Comparison of ENCODE assay signal across 8 cellular contexts in the genomic region with DNA sequence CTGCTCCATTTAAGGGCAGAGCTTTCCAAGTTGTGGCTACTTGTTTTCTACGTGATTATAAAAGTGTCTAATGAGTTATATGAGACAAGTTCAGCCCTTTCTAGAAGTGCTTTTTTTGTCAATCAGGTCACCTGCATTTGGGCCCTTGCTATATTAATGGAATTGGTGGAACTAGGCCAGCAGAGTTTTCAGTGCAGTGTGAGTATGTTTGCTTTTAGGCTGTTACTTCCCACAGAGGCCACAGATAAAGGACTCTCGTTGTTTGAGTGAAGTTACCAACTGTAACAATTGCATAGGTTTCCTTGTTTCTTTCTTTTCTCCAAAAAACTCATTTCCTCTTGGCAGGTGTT. TPM values are rescaled to one million over a fixed set of nuclear protein-coding genes. Genes with fewer than 3 reads are reported as not detected.
DNase-seq lines count a peak whose midpoint lies in the region; ATAC-seq, FAIRE-seq and TF ChIP-seq lines count a peak whose summit lies in the region.

No MANE protein-coding gene starts in this region.

- TF ChIP-seq RAD21 in K562 (CRISPR knock-in tag; conservative IDR thresholded peaks at IDR 0.05 in 1 of 2, IDR thresholded peaks at IDR 0.05 in 1 of 2): no peak

- FAIRE-seq in K562 (lab: Jason Lieb, UNC): peak; percentile 55

- TF ChIP-seq CTCF in Calu3 (IDR thresholded peaks at IDR 0.05; ENCODE audit: unreplicated experiment) (no peak), K562 (IDR thresholded peaks at IDR 0.05 in 2 of 3, conservative IDR thresholded peaks at IDR 0.05 in 1 of 3; ENCODE audit: insufficient read depth in 2 of 3, low read depth in 1 of 3, low read length in 3 of 3) (no peak), nephron (IDR thresholded peaks at IDR 0.05; ENCODE audit: unreplicated experiment in 3 of 3) (no peak), PC-9 (conservative IDR thresholded peaks at IDR 0.05) (no peak)

- no peaks in the 10 kb centered on the region for H3K9me3 ChIP-seq in K562 (replicated peaks; ENCODE audit: control insufficient read depth, insufficient read depth, low read depth, low read length)
- H3K9me3 ChIP-seq in PC-9 (ENCODE audit: insufficient read depth, low read depth): no peaks in the 10 kb centered on the region

- H3K4me2 ChIP-seq in K562 (ENCODE audit: insufficient read depth, low read length) (peak overlapping the region; percentile 93), PC-9 (no peak overlapping the region)

- H3K4me1 ChIP-seq in K562 (replicated peaks in 1 of 2; ENCODE audit: control insufficient read depth in 2 of 2, insufficient read depth in 2 of 2, low read length in 2 of 2) (peaks cover 40 to 65% of the 10 kb centered on the region in 2 experiments), PC-9 (replicated peaks; ENCODE audit: insufficient read depth) (no peaks in the 10 kb centered on the region)

- H3K4me3 ChIP-seq in K562 (peak overlapping the region; percentile 29), PC-9 (no peak overlapping the region)

- H4K20me1 ChIP-seq in K562 (replicated peaks; ENCODE audit: control insufficient read depth, insufficient read depth, low read length) (no peaks in the 10 kb centered on the region), PC-9 (ENCODE audit: insufficient read depth) (no peaks in the 10 kb centered on the region)

- no peaks in the 10 kb centered on the region for H3K9me1 ChIP-seq in K562 (ENCODE audit: control insufficient read depth, insufficient read depth, low read length)

- no peak; the same call in 1 of the 2 replicates for TF ChIP-seq EP300 in K562 (IDR thresholded peaks at IDR 0.05; ENCODE audit: low read length)

- H3K4me1 Mint-ChIP-seq in Calu3 (ENCODE audit: low read depth, unreplicated experiment) (peaks cover 55% of the 10 kb centered on the region), nephron (peaks cover 37% of the 10 kb centered on the region)

- H3K27ac Mint-ChIP-seq in Calu3 (ENCODE audit: unreplicated experiment) (peak overlapping the region; percentile 42), nephron (peak overlapping the region; percentile 41 to 65 (median 47))

- peak overlapping the region; percentile 83 to 88; a peak in 3 of 4 replicates for H3K9ac ChIP-seq in K562 (ENCODE audit: insufficient read depth in 1 of 2, low read depth in 2 of 2, low read length in 2 of 2)

- H3K27me3 Mint-ChIP-seq in Calu3 (ENCODE audit: unreplicated experiment): no peaks in the 10 kb centered on the region
- H3K27me3 Mint-ChIP-seq in nephron (ENCODE audit: low read depth): no peaks in the 10 kb centered on the region

- H3K36me3 Mint-ChIP-seq in Calu3 (ENCODE audit: insufficient read depth, unreplicated experiment) (no peaks in the 10 kb centered on the region), nephron (ENCODE audit: low read depth) (peaks cover 8% of the 10 kb centered on the region)

- TF ChIP-seq POLR2A in K562 (conservative IDR thresholded peaks at IDR 0.05): no peak

- DNase-seq in Calu3: peak; percentile 26
- peak; percentile 48 for DNase-seq in NCI-H2029 (lab: John Stamatoyannopoulos, UW)
- peak in 1 of 4 experiments; percentile 69 for DNase-seq in K562 (ENCODE audit: extremely low read depth in 1 of 4, low spot score in 3 of 4)
- no peak for DNase-seq in NOMO-1 treated with dmso at 0.1 percent for 144 hours (lab: John Stamatoyannopoulos, UW; ENCODE audit: unreplicated experiment)
- DNase-seq in dermis blood vessel endothelial cell: no peak
- DNase-seq in PC-9: no peak
- no peak for DNase-seq in retina

- H3K79me2 ChIP-seq in K562 (ENCODE audit: control insufficient read depth, insufficient read depth, low read length) (peaks cover 98% of the 10 kb centered on the region), PC-9 (ENCODE audit: low read depth) (peaks cover 19% of the 10 kb centered on the region; the same call in 1 of the 2 replicates)

- peaks cover 36% of the 10 kb centered on the region for H3K36me3 ChIP-seq in K562 (ENCODE audit: control insufficient read depth, insufficient read depth, low read length)
- H3K36me3 ChIP-seq in PC-9 (ENCODE audit: low read depth): no peaks in the 10 kb centered on the region

- H3K9me3 Mint-ChIP-seq in Calu3 (ENCODE audit: low read depth, unreplicated experiment): no peaks in the 10 kb centered on the region
- no peaks in the 10 kb centered on the region for H3K9me3 Mint-ChIP-seq in nephron

- H2AFZ ChIP-seq in K562 (ENCODE audit: low read depth, low read length) (no peak overlapping the region), PC-9 (no peak overlapping the region)

- intact Hi-C loops in Calu3 (cut with micrococcal nuclease; ENCODE audit: unreplicated experiment) (no loop called here), K562 (cut with micrococcal nuclease) (loop anchor here (2.0 kb wide), 1 partner anchor 16 kb away; no protein-coding TSS in a partner anchor), PC-9 (cut with micrococcal nuclease; ENCODE audit: unreplicated experiment) (no loop called here)

- BruUV-seq in Calu3 (replicated peaks; lab: Mats Ljungman, UMichigan) (no TSS peak), K562 (replicated peaks; lab: Mats Ljungman, UMichigan) (no TSS peak), PC-9 (replicated peaks; lab: Mats Ljungman, UMichigan) (no TSS peak)

- H3K27ac ChIP-seq in K562 (ENCODE audit: extremely low read depth, low read depth, low read length) (peak overlapping the region; percentile 95), PC-9 (no peak overlapping the region)

- H3K27me3 ChIP-seq in K562 (ENCODE audit: control insufficient read depth in 2 of 2, insufficient read depth in 2 of 2, low read length in 2 of 2) (no peaks in the 10 kb centered on the region), PC-9 (ENCODE audit: insufficient read depth, low read depth) (no peaks in the 10 kb centered on the region)

- no peaks in the 10 kb centered on the region for H3F3A ChIP-seq in PC-9 (ENCODE audit: insufficient read depth, low read depth)

- no peaks in the 10 kb centered on the region for H3K9me2 ChIP-seq in PC-9 (ENCODE audit: insufficient read depth)

- ATAC-seq in K562: peak; percentile 50

- POLR2A ChIA-PET in K562 (lab: Yijun Ruan, JAX) (interaction anchor here (1.0 to 7.7 kb wide), 5 partner anchors 9 to 163 kb away, joined by 3 to 61 read pairs (median 24); partner anchors contain the start of gene SMAP2), PC-9 (lab: Charles Lee; ENCODE audit: unreplicated experiment) (interaction anchor here (0.7 kb wide), 1 partner anchor 619 kb away, joined by 4 read pairs; no protein-coding TSS in a partner anchor)

- H3K4me3 Mint-ChIP-seq in Calu3 (ENCODE audit: low read depth, unreplicated experiment): peak overlapping the region; percentile 19
- no peak overlapping the region for H3K4me3 Mint-ChIP-seq in nephron

- WGBS in K562 (ENCODE audit: insufficient coverage, low coverage, missing lambda C conversion rate): 0% methylated on average over 2 of the region's 2 CpGs

- in situ Hi-C loops in K562 (cut with MboI): no loop called here

- CTCF ChIA-PET in Calu3 (lab: Charles Lee) (interaction anchor here (0.8 to 1.7 kb wide), 5 partner anchors 9 to 231 kb away, joined by 3 to 8 read pairs (median 5); partner anchors contain the start of gene SMAP2), K562 (lab: Yijun Ruan, JAX; ENCODE audit: low intra/inter-chr PET ratio) (interaction anchor here (0.7 to 1.8 kb wide), 2 partner anchors 20 to 228 kb away, joined by 3 to 6 read pairs; no protein-coding TSS in a partner anchor), PC-9 (lab: Charles Lee) (interaction anchor here (0.6 kb wide), 1 partner anchor 97 kb away, joined by 3 read pairs; no protein-coding TSS in a partner anchor)

TF ChIP-seq in K562, 482 proteins besides CTCF, POLR2A, EP300 and RAD21 (continues in another document):
- TF ChIP-seq GATAD2B (IDR thresholded peaks at IDR 0.05; ENCODE audit: borderline replicate concordance) (0 out of 2 replicates have a peak, but pooled peaks have one; percentile 56), ZNF644 (tag; IDR thresholded peaks at IDR 0.05; ENCODE audit: low read depth) (0 out of 2 replicates have a peak, but pooled peaks have one; percentile 9)

RNA-seq across cellular contexts. Expression of gene SMAP2, which starts 10.9 kb away (rescaled TPM):
- 12.8 and 13.7 TPM in 2 replicates for total RNA-seq in Calu3 (2022)
- total RNA-seq in K562 (2011; cell fraction: chromatin; rRNA removed; ENCODE audit: low replicate concordance): 77.4 and 118 TPM in 2 replicates
- 37.0 and 50.1 TPM in 2 replicates for total RNA-seq in K562 (2011; cell fraction: nucleolus; rRNA removed)
- 81.5 and 109 TPM in 2 replicates for total RNA-seq in K562 (2011; cell fraction: nucleoplasm; rRNA removed)
- 80.1 and 98.2 TPM in 2 replicates for total RNA-seq in K562 (2014; rRNA removed)
- 94.1 and 101 TPM in 2 replicates for total RNA-seq in K562 (2014; rRNA removed; fragmentation: Illumina TruSeq; extraction: Trizol)
- total RNA-seq in K562 (2015; rRNA removed; fragmentation: Illumina TruSeq; extraction: Trizol): 89.1 and 92.4 TPM in 2 replicates
- total RNA-seq in K562 (2021): 109 and 117 TPM in 2 replicates
- 114 and 124 TPM in 2 replicates for polyA plus RNA-seq in K562 (2011; rRNA removed)
- 98.8 and 132 TPM in 2 replicates for polyA plus RNA-seq in K562 (2011; cell fraction: cytosol; rRNA removed)
- polyA plus RNA-seq in K562 (2011; cell fraction: nucleus; rRNA removed): 81.2 and 89.1 TPM in 2 replicates
- polyA plus RNA-seq in K562 (2012): 100 and 128 TPM in 2 replicates
- polyA plus RNA-seq in K562 (2014; fragmentation: Illumina TruSeq; extraction: Trizol): 173 and 212 TPM in 2 replicates
- polyA plus RNA-seq in K562 (2014; fragmentation: Nextera tagmentation; extraction: Ambion mirVana): 10 to 100 TPM; 38.7 to 47.3 TPM
- 89.4 and 94.7 TPM in 2 replicates for polyA plus RNA-seq in K562 (2014; rRNA removed)
- polyA minus RNA-seq in K562 (2011; rRNA and poly(A)+ RNA removed): 129 and 160 TPM in 2 replicates
- 71.4 and 74.3 TPM in 2 replicates for polyA minus RNA-seq in K562 (2011; cell fraction: cytosol; rRNA and poly(A)+ RNA removed)
- polyA minus RNA-seq in K562 (2011; cell fraction: nucleus; rRNA and poly(A)+ RNA removed): 28.4 and 48.0 TPM in 2 replicates
- 3.7 and 6.7 TPM in 2 replicates for total RNA-seq in dermis blood vessel endothelial cell
- total RNA-seq in PC-9 (2021): 12.9 and 19.7 TPM in 2 replicates

Comparison
In these comparisons a context has a peak if more than half of its experiments do, and no peak if none do; other contexts are left out.
1. DNase-seq: peak in Calu3 (single experiment) and NCI-H2029 (single experiment); none in NOMO-1 treated with dmso at 0.1 percent for 144 hours (single experiment), dermis blood vessel endothelial cell (single experiment), PC-9 (0 of 2) and retina (single experiment).